In genomic region chr6:10416863-10417641, GRCh38 we compare ENCODE assay signal across 1 cellular context.
TF ChIP-seq lines count a peak whose summit lies in the region.

No MANE protein-coding gene starts in this region.

TF ChIP-seq in WTC11, 78 proteins besides CTCF, POLR2A, EP300 and RAD21 (continued from another document and continues in another):
- TF ChIP-seq AFF4 (CRISPR knock-in tag; IDR thresholded peaks at IDR 0.05; ENCODE audit: borderline replicate concordance) (no peak), ZMAT4 (CRISPR knock-in tag; IDR thresholded peaks at IDR 0.05) (no peak), OVOL2 (CRISPR knock-in tag; IDR thresholded peaks at IDR 0.05; ENCODE audit: borderline replicate concordance) (no peak), E2F5 (CRISPR knock-in tag; IDR thresholded peaks at IDR 0.05) (0 out of 2 replicates have a peak, but pooled peaks have one; percentile 36), GABPB1 (CRISPR knock-in tag; IDR thresholded peaks at IDR 0.05) (no peak), ARID4B (CRISPR knock-in tag; IDR thresholded peaks at IDR 0.05; ENCODE audit: borderline replicate concordance) (no peak; the same call in 1 of the 2 replicates), ZNF423 (CRISPR knock-in tag; IDR thresholded peaks at IDR 0.05) (peak; percentile 79), MYBL2 (CRISPR knock-in tag; IDR thresholded peaks at IDR 0.05) (no peak), MLX (CRISPR knock-in tag; IDR thresholded peaks at IDR 0.05) (no peak), USF1 (CRISPR knock-in tag; IDR thresholded peaks at IDR 0.05) (no peak), IRF1 (CRISPR knock-in tag; IDR thresholded peaks at IDR 0.05) (no peak), IRF2 (CRISPR knock-in tag; IDR thresholded peaks at IDR 0.05; ENCODE audit: borderline replicate concordance, low read depth) (no peak), E2F4 (CRISPR knock-in tag; IDR thresholded peaks at IDR 0.05; ENCODE audit: borderline replicate concordance, low read depth) (no peak), FOXP1 (CRISPR knock-in tag; IDR thresholded peaks at IDR 0.05; ENCODE audit: borderline replicate concordance) (peak; percentile 51; the same call in 1 of the 2 replicates), ZBTB43 (CRISPR knock-in tag; IDR thresholded peaks at IDR 0.05) (0 out of 2 replicates have a peak, but pooled peaks have one; percentile 30), ATF1 (CRISPR knock-in tag; IDR thresholded peaks at IDR 0.05) (no peak), ATF6 (CRISPR knock-in tag; IDR thresholded peaks at IDR 0.05) (no peak), FOXP4 (CRISPR knock-in tag; IDR thresholded peaks at IDR 0.05) (peak; percentile 84; the same call in 1 of the 2 replicates), JAZF1 (CRISPR knock-in tag; IDR thresholded peaks at IDR 0.05) (no peak), STAT6 (CRISPR knock-in tag; conservative IDR thresholded peaks at IDR 0.05; ENCODE audit: low read depth) (no peak), ZNF425 (CRISPR knock-in tag; conservative IDR thresholded peaks at IDR 0.05) (no peak), ZNF317 (CRISPR knock-in tag; IDR thresholded peaks at IDR 0.05; ENCODE audit: borderline replicate concordance, low read depth) (no peak)
